In genomic region chr11:22207162-22207561, GRCh38 we compare ENCODE assay signal across 25 cellular contexts. TPM values are rescaled to one million over a fixed set of nuclear protein-coding genes. Genes with fewer than 3 reads are reported as not detected.
"Had no signal": no experiment of that assay in that cellular context is flagged by ENCODE, and none has a peak within 500 bp of the region (broad histone marks: within the 10 kb centered on the region; RNA-seq: fewer than 3 reads in every experiment).

No MANE protein-coding gene starts in this region.

- DNase-seq: Kasumi-1, MM.1S, NCI-H1092 treated with DMSO at 0.1 percent for 48 hours, NCI-H1436, NCI-H187, NCI-H2029, NCI-H2081 treated with DMSO at 0.1 percent for 48 hours, NCI-H2171, NCI-H226, NCI-H446, NCI-H510A, NCI-H524 treated with DMSO at 0.1 percent for 48 hours, NCI-H69, NCI-H774, PC-3, SIG-M5 had no signal

- H3K36me3 ChIP-seq: SJSA1 had no signal

- H3K9ac ChIP-seq: KMS-11 had no signal

- H3K27ac ChIP-seq: HL-60, KMS-11, RWPE1, SJSA1, SK-N-MC had no signal

- H3K27me3 ChIP-seq: SJSA1 had no signal

- H3K4me2 ChIP-seq: KMS-11 had no signal

- ATAC-seq: K562, Panc1, PC-3 had no signal

- H3K4me1 ChIP-seq: SJSA1 had no signal

- H3K9me3 ChIP-seq: SJSA1 had no signal

- H3K4me3 ChIP-seq: K562, SJSA1, SK-N-MC had no signal

RNA-seq across cellular contexts. Expression of gene ANO5, which starts 14.3 kb away (rescaled TPM):
- total RNA-seq: OCI-LY7, PC-3, SJSA1 had no signal
- polyA plus RNA-seq: IgD-negative memory B cell had no signal
